ENCODE assay signal across 17 cellular contexts in the genomic region with DNA sequence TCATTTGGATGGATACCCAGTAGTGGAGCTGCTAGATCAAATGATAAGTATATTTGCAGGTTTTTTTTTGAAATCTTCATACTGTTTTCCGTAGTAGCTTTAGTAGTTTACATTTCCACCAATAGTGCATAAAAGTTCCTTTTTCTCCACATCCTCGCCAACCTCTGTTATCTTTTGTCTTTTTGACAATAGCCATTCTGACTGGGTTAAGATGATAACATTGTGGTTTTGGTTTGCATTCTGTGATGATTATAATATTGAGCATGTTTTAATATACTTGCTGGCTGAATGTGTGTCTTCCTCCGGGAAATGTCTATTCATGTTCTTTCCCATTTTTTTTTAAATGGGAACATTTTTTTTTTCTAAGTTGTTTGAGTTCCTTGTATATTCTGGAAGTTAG.
"Had no signal": no experiment of that assay in that cellular context is flagged by ENCODE, and none has a peak within 500 bp of the region (broad histone marks: within the 10 kb centered on the region; RNA-seq: fewer than 3 reads in every experiment).

No MANE protein-coding gene starts in this region.

- H3K9me3 ChIP-seq: gastrocnemius medialis, testis, tibial nerve, upper lobe of right lung, vagina had no signal

- H3K4me3 ChIP-seq: gastrocnemius medialis, heart right ventricle, smooth muscle cell, testis, tibial nerve, upper lobe of right lung, vagina had no signal

- H3K27ac ChIP-seq: gastrocnemius medialis, heart right ventricle, testis, tibial nerve, upper lobe of right lung, vagina had no signal

- FAIRE-seq: islet of Langerhans had no signal

- DNase-seq: effector memory CD8-positive, alpha-beta T cell; gastrocnemius medialis; heart right ventricle; hypothalamus; kidney glomerular epithelial cell; mesendoderm; naive thymus-derived CD4-positive, alpha-beta T cell; nephron progenitor cell; right cardiac atrium; stimulated activated CD4-positive, alpha-beta T cell treated with anti-CD3 and anti-CD28 coated beads, Interleukin-2, amount 100 ng/mL, for 48 hours; testis; upper lobe of right lung had no signal

- ATAC-seq: effector memory CD8-positive, alpha-beta T cell; gastrocnemius medialis; heart right ventricle; naive thymus-derived CD4-positive, alpha-beta T cell; right cardiac atrium; stimulated activated memory B cell treated with anti-CD40 and anti-IgM and Interleukin-4, amounts not matched to agents 10 μg/mL and 1 μg/mL and 100 μg/mL, for 72 hours; upper lobe of right lung had no signal

- H3K4me1 ChIP-seq: gastrocnemius medialis, testis, upper lobe of right lung, vagina had no signal

- H3K27me3 ChIP-seq: gastrocnemius medialis, heart right ventricle, testis, tibial nerve, upper lobe of right lung, vagina had no signal

- H3K36me3 ChIP-seq: gastrocnemius medialis, heart right ventricle, upper lobe of right lung, vagina had no signal

- H3K4me2 ChIP-seq: smooth muscle cell had no signal
